In genomic region chr4:105061720-105062119, GRCh38 we compare ENCODE assay signal across 7 cellular contexts.
DNase-seq lines count a peak whose midpoint lies in the region; ATAC-seq and TF ChIP-seq lines count a peak whose summit lies in the region.

No MANE protein-coding gene starts in this region.

- peaks cover 17% of the 10 kb centered on the region for H3K4me1 ChIP-seq in OCI-LY1 (ENCODE audit: insufficient read depth, low read length, severe bottlenecking)
- peaks cover 25% of the 10 kb centered on the region for H3K4me1 ChIP-seq in skeletal muscle satellite cell (ENCODE audit: control insufficient read depth, insufficient read depth, low read length)

- no peaks in the 10 kb centered on the region for H3K36me3 ChIP-seq in OCI-LY1 (ENCODE audit: insufficient read depth, low read length)
- no peaks in the 10 kb centered on the region for H3K36me3 ChIP-seq in skeletal muscle satellite cell (ENCODE audit: insufficient read depth, low read length)

- H3F3A ChIP-seq in OCI-LY1 (ENCODE audit: insufficient read depth, low read length): no peaks in the 10 kb centered on the region

- no peaks in the 10 kb centered on the region for H4K20me1 ChIP-seq in OCI-LY1 (ENCODE audit: insufficient read depth, low read length)

- no peaks in the 10 kb centered on the region for H3K9me2 ChIP-seq in OCI-LY1 (ENCODE audit: low read depth, low read length)

- peak overlapping the region; percentile 77; the same call in 1 of the 2 replicates for H2AFZ ChIP-seq in OCI-LY1 (ENCODE audit: low read length)

- H3K27me3 ChIP-seq in HL-60 (ENCODE audit: insufficient read depth, poor library complexity, severe bottlenecking) (no peaks in the 10 kb centered on the region), OCI-LY1 (ENCODE audit: insufficient read depth, low read length) (no peaks in the 10 kb centered on the region), skeletal muscle satellite cell (ENCODE audit: control insufficient read depth, insufficient read depth, low read length) (no peaks in the 10 kb centered on the region)

- H3K4me2 ChIP-seq in OCI-LY1 (ENCODE audit: low read length): peak overlapping the region; percentile 40
- H3K4me2 ChIP-seq in skeletal muscle satellite cell (ENCODE audit: low read length): peak overlapping the region; percentile 24

- H3K9me3 ChIP-seq in OCI-LY1 (ENCODE audit: low read length) (no peaks in the 10 kb centered on the region), skeletal muscle satellite cell (replicated peaks; ENCODE audit: low read length) (no peaks in the 10 kb centered on the region)

- peak overlapping the region; percentile 85 for H3K27ac ChIP-seq in HL-60 (replicated peaks)
- H3K27ac ChIP-seq in OCI-LY1 (ENCODE audit: low read depth, low read length, poor library complexity, severe bottlenecking): peak overlapping the region; percentile 62

- H3K4me3 ChIP-seq in HL-60 (replicated peaks; ENCODE audit: insufficient read depth, low read length) (no peak overlapping the region), OCI-LY1 (ENCODE audit: low read depth, low read length, poor library complexity, severe bottlenecking) (peak overlapping the region; percentile 5), skeletal muscle satellite cell (ENCODE audit: low read length) (no peak overlapping the region)

- no peak for ATAC-seq in GM19035 (IDR thresholded peaks at IDR 0.05; ENCODE audit: unreplicated experiment)

- H3K79me2 ChIP-seq in OCI-LY1 (ENCODE audit: insufficient read depth, low read length): no peaks in the 10 kb centered on the region

- H3K9ac ChIP-seq in OCI-LY1 (ENCODE audit: low read length): no peak overlapping the region; the same call in 1 of the 2 replicates
- H3K9ac ChIP-seq in skeletal muscle satellite cell (ENCODE audit: low read depth, low read length): no peak overlapping the region

- peak in 1 of 2 experiments; percentile 66 for DNase-seq in HL-60 (ENCODE audit: low read depth in 1 of 2, low spot score in 1 of 2)
- peak; percentile 7 for DNase-seq in amniotic epithelial cell (ENCODE audit: low read depth)
- DNase-seq in cortex of kidney (lab: John Stamatoyannopoulos, UW): no peak
- DNase-seq in HT-29 (ENCODE audit: low spot score): no peak

- TF ChIP-seq CTCF in HL-60 (IDR thresholded peaks at IDR 0.05; ENCODE audit: insufficient read depth, low read length) (no peak), OCI-LY1 (IDR thresholded peaks at IDR 0.05; ENCODE audit: low read length) (no peak)
